ENCODE assay signal across 1 cellular context in genomic region chr9:133460405-133461175, GRCh38.
A peak's percentile ranks its signal among the peaks of the same experiment; 100 is the strongest.
TF ChIP-seq lines count a peak whose summit lies in the region.

No MANE protein-coding gene starts in this region.

TF ChIP-seq in HepG2, 621 proteins besides CTCF, POLR2A, EP300 and RAD21 (continued from another document):
- TF ChIP-seq MED8 (CRISPR knock-in tag; IDR thresholded peaks at IDR 0.05; ENCODE audit: insufficient replicate concordance) (peak; percentile 34), TGIF2 (CRISPR knock-in tag; IDR thresholded peaks at IDR 0.05) (peak; percentile 93)
TF ChIP-seq in HepG2: peak in this region for 207.
